8 cellular contexts compared by ENCODE assay signal in the genomic region with DNA sequence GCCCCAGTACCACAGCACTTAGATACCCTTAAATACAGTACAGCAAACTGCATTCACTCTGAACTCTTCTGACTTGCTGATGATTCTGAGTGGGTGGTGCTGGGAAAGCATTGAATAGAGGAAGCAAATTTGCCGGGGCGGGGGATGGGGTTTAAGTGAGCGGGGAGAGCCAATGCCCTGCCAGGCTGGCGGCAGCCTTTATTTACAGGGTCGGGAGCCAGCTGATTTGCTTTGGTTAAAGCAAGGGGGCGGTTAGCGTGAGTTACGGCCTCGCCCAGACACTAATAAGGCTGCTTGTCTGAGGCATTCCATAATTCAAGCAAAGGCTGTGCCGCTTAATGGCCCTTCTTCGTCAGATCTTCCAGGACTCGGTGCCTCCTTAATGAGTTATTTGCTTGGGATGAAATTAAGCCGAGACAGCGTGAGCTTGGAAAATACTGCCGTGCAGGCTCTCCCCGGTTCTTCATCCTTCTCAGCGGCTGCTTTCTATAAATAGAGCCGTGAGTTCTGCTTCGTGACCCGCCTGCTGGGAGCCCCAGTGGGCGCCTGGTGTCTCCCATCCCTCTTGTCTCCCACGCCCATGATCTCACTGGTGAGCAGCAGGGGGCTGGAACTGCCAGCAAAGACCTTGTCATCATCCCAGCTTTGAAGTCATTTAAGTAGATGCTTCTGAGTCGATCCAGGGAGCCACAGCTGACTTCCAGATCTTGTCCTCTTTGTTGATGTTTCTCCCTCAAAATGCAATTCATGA. TPM values are rescaled to one million over a fixed set of nuclear protein-coding genes. Genes with fewer than 3 reads are reported as not detected.
DNase-seq lines count a peak whose midpoint lies in the region; ATAC-seq and TF ChIP-seq lines count a peak whose summit lies in the region.

No MANE protein-coding gene starts in this region.

- no peaks in the 10 kb centered on the region for H3K79me2 ChIP-seq in osteoblast (ENCODE audit: insufficient read depth, low read length)

- DNase-seq in activated T-cell treated with anti-CD3 and anti-CD28 coated beads, Interleukin-2, amount 50 U/mL, for 48 hours, result peak; percentile 22 to 26
- DNase-seq in activated T-cell treated with anti-CD3 and anti-CD28 coated beads for 4 hours (no peak), SK-N-MC (ENCODE audit: low read depth, low spot score) (no peak), germinal center (ENCODE audit: low spot score) (peak; percentile 15), osteoblast (ENCODE audit: insufficient read length, low spot score, missing footprints) (peak; percentile 87)
- no peak for DNase-seq in activated CD4-positive, CD25-positive, alpha-beta regulatory T cell (lab: John Stamatoyannopoulos, UW)

- ATAC-seq in HG03159 (IDR thresholded peaks at IDR 0.05; ENCODE audit: unreplicated experiment) (no peak), HG03139 (IDR thresholded peaks at IDR 0.05; ENCODE audit: unreplicated experiment) (no peak)

- H4K20me1 ChIP-seq in osteoblast (ENCODE audit: insufficient read depth, low read length), result no peaks in the 10 kb centered on the region

- H3K9me3 ChIP-seq in SK-N-MC (ENCODE audit: low read depth, low read length) (no peaks in the 10 kb centered on the region), osteoblast (ENCODE audit: low read depth, low read length) (no peaks in the 10 kb centered on the region)

- peak overlapping the region; percentile 95 for H2AFZ ChIP-seq in osteoblast (ENCODE audit: low read length)

- H3K9ac ChIP-seq in SK-N-MC (ENCODE audit: insufficient read length), result peak overlapping the region; percentile 35

- no peak for TF ChIP-seq CTCF in osteoblast (IDR thresholded peaks at IDR 0.05; ENCODE audit: extremely low read depth, low read depth, low read length)

- peaks cover 8% of the 10 kb centered on the region for H3K4me1 ChIP-seq in osteoblast (ENCODE audit: insufficient read depth, low read length)

- H3K27ac ChIP-seq in SK-N-MC, result peak overlapping the region; percentile 35; the same call in 1 of the 2 replicates
- peak overlapping the region; percentile 65 for H3K27ac ChIP-seq in osteoblast (ENCODE audit: low read depth, low read length)

- H3K36me3 ChIP-seq in SK-N-MC (ENCODE audit: insufficient read depth, low read length), result no peaks in the 10 kb centered on the region
- no peaks in the 10 kb centered on the region for H3K36me3 ChIP-seq in osteoblast (ENCODE audit: insufficient read depth, low read length)

- peak overlapping the region; percentile 72 for H3K4me3 ChIP-seq in SK-N-MC
- H3K4me3 ChIP-seq in osteoblast (ENCODE audit: insufficient read depth, low read length), result peak overlapping the region; percentile 68

- no peaks in the 10 kb centered on the region for H3K27me3 ChIP-seq in osteoblast (ENCODE audit: insufficient read depth, low read length)

- H3K4me2 ChIP-seq in osteoblast (ENCODE audit: insufficient read depth, low read length), result peak overlapping the region; percentile 89

RNA-seq across cellular contexts. Expression of gene SPSB4, which starts 25.8 kb away (rescaled TPM):
- not detected in 2 replicates for total RNA-seq in osteoblast

Comparison
In these comparisons a context has a peak if more than half of its experiments do, and no peak if none do; other contexts are left out.
1. DNase-seq: peak in activated T-cell treated with anti-CD3 and anti-CD28 coated beads, Interleukin-2, amount 50 U/mL, for 48 hours (2 of 2), germinal center (single experiment) and osteoblast (single experiment); none in activated T-cell treated with anti-CD3 and anti-CD28 coated beads for 4 hours (single experiment), SK-N-MC (single experiment) and activated CD4-positive, CD25-positive, alpha-beta regulatory T cell (0 of 4).